21 cellular contexts compared by ENCODE assay signal in genomic region chr9:36815566-36816348, GRCh38.
DNase-seq lines count a peak whose midpoint lies in the region; ATAC-seq and TF ChIP-seq lines count a peak whose summit lies in the region.
"Had no signal": no experiment of that assay in that cellular context is flagged by ENCODE, and none has a peak within 500 bp of the region (broad histone marks: within the 10 kb centered on the region; RNA-seq: fewer than 3 reads in every experiment).

No MANE protein-coding gene starts in this region.

- peaks cover 9% of the 10 kb centered on the region for H3K4me1 Mint-ChIP-seq in Calu3 (ENCODE audit: low read depth, unreplicated experiment)
- H3K4me1 Mint-ChIP-seq in nephron = peaks cover 27% of the 10 kb centered on the region

- no peaks in the 10 kb centered on the region for H3K9me3 Mint-ChIP-seq in Calu3 (ENCODE audit: low read depth, unreplicated experiment)
- peaks cover 4% of the 10 kb centered on the region for H3K9me3 Mint-ChIP-seq in nephron

- H3K27me3 Mint-ChIP-seq in Calu3 (ENCODE audit: unreplicated experiment) (peaks cover 52% of the 10 kb centered on the region), nephron (ENCODE audit: low read depth) (peaks cover 35% of the 10 kb centered on the region)

- H3K36me3 Mint-ChIP-seq in Calu3 (ENCODE audit: insufficient read depth, unreplicated experiment) = no peaks in the 10 kb centered on the region
- no peaks in the 10 kb centered on the region for H3K36me3 Mint-ChIP-seq in nephron (ENCODE audit: low read depth)
- H3K36me3 Mint-ChIP-seq: CD4-positive, CD25-positive, alpha-beta regulatory T cell had no signal

- BruUV-seq in Calu3 (replicated peaks; lab: Mats Ljungman, UMichigan) = no TSS peak

- intact Hi-C loops in Calu3 (cut with micrococcal nuclease; ENCODE audit: unreplicated experiment) = no loop called here

- TF ChIP-seq CTCF in Calu3 (IDR thresholded peaks at IDR 0.05; ENCODE audit: unreplicated experiment) (no peak), fibroblast of mammary gland (conservative IDR thresholded peaks at IDR 0.05; ENCODE audit: control insufficient read depth, insufficient read depth, low read depth, low read length) (no peak), nephron (IDR thresholded peaks at IDR 0.05; ENCODE audit: unreplicated experiment in 3 of 3) (no peak)

- no peak overlapping the region for H3K27ac Mint-ChIP-seq in Calu3 (ENCODE audit: unreplicated experiment)
- peak overlapping the region in 1 of 3 experiments; percentile 64 for H3K27ac Mint-ChIP-seq in nephron
- H3K27ac Mint-ChIP-seq: IgD-negative memory B cell had no signal

- CTCF ChIA-PET in Calu3 (lab: Charles Lee) = no interaction called here

- no peak for DNase-seq in Calu3
- peak; percentile 18 for DNase-seq in LoVo (ENCODE audit: low spot score)
- peak; percentile 3 for DNase-seq in fibroblast of mammary gland (ENCODE audit: low read depth)
- no peak for DNase-seq in globus pallidus (ENCODE audit: low spot score)
- no peak for DNase-seq in NCI-H82 treated with DMSO at 0.1 percent for 48 hours (lab: John Stamatoyannopoulos, UW; ENCODE audit: unreplicated experiment)
- DNase-seq in NCI-H1417 (lab: John Stamatoyannopoulos, UW) = no peak
- DNase-seq: CD4-positive, CD25-positive, alpha-beta regulatory T cell; NCI-H1092; NCI-H1436; NCI-H187; NCI-H2171 treated with DMSO at 0.1 percent for 48 hours; NCI-H345; NCI-H510A treated with DMSO at 0.1 percent for 48 hours; NCI-H748 treated with DMSO at 0.1 percent for 48 hours; PC-3 had no signal

- H3K4me3 Mint-ChIP-seq in Calu3 (ENCODE audit: low read depth, unreplicated experiment) (peak overlapping the region; percentile 36), nephron (peak overlapping the region in 2 of 3 experiments; percentile 3 to 48)
- H3K4me3 Mint-ChIP-seq: CD4-positive, CD25-positive, alpha-beta regulatory T cell; IgD-negative memory B cell had no signal

- H3K4me3 ChIP-seq in fibroblast of mammary gland (ENCODE audit: control insufficient read depth, low read depth, low read length) = no peak overlapping the region
- H3K4me3 ChIP-seq: BLaER1, SJSA1 had no signal

- no peak for ATAC-seq in HG03520 (IDR thresholded peaks at IDR 0.05; ENCODE audit: unreplicated experiment)
- ATAC-seq: PC-3, Right ventricle myocardium inferior had no signal

Comparison
In these comparisons a context has a peak if more than half of its experiments do, and no peak if none do; other contexts are left out.
1. DNase-seq: peak in LoVo (single experiment) and fibroblast of mammary gland (single experiment); none in Calu3 (single experiment), globus pallidus (single experiment), NCI-H82 treated with DMSO at 0.1 percent for 48 hours (single experiment) and NCI-H1417 (0 of 3).